ENCODE assay signal across 18 cellular contexts in genomic region chr1:31377361-31377863, GRCh38. TPM values are rescaled to one million over a fixed set of nuclear protein-coding genes. Genes with fewer than 3 reads are reported as not detected.
A peak's percentile ranks its signal among the peaks of the same experiment; 100 is the strongest.
DNase-seq lines count a peak whose midpoint lies in the region; FAIRE-seq and TF ChIP-seq lines count a peak whose summit lies in the region.
"Had no signal": no experiment of that assay in that cellular context is flagged by ENCODE, and none has a peak within 500 bp of the region (broad histone marks: within the 10 kb centered on the region; RNA-seq: fewer than 3 reads in every experiment).

No MANE protein-coding gene starts in this region.

- DNase-seq in RCC 7860 (ENCODE audit: low spot score) (peak; percentile 41), endodermal cell (peak; percentile 16), kidney tubule cell (ENCODE audit: low spot score) (peak; percentile 80), substantia nigra (lab: John Stamatoyannopoulos, UW) (no peak), NCI-H510A (lab: John Stamatoyannopoulos, UW) (no peak), NCI-H82 (lab: John Stamatoyannopoulos, UW) (no peak), SIG-M5 treated with dmso at 0.1 percent for 504 hours (lab: John Stamatoyannopoulos, UW; ENCODE audit: unreplicated experiment) (no peak)
- DNase-seq in stimulated activated CD4-positive, alpha-beta T cell treated with anti-CD3 and anti-CD28 coated beads, Interleukin-12 subunit alpha, Interleukin-12 subunit beta, amount 100 ng/mL, for 4 hours: no peak
- DNase-seq: DMS153, NCI-H1092 treated with DMSO at 0.1 percent for 48 hours, NCI-H187, NCI-H748 treated with DMSO at 0.1 percent for 48 hours, Right ventricle myocardium superior had no signal

- TF ChIP-seq CTCF in endodermal cell (conservative IDR thresholded peaks at IDR 0.05): no peak

- peaks cover 8% of the 10 kb centered on the region for H3K27me3 Mint-ChIP-seq in endodermal cell (ENCODE audit: insufficient read depth)

- no peaks in the 10 kb centered on the region for H3K9me3 ChIP-seq in endodermal cell (ENCODE audit: control insufficient read depth, low read length)
- H3K9me3 ChIP-seq: MG63 had no signal

- H3K27ac ChIP-seq in endodermal cell (ENCODE audit: low read depth, low read length): no peak overlapping the region
- peak overlapping the region; percentile 95 for H3K27ac ChIP-seq in substantia nigra (ENCODE audit: low read depth, low read length, poor library complexity, severe bottlenecking)
- H3K27ac ChIP-seq: KMS-11 had no signal

- H3K36me3 Mint-ChIP-seq in endodermal cell (ENCODE audit: low read depth): no peaks in the 10 kb centered on the region

- no peak overlapping the region for H3K4me3 Mint-ChIP-seq in endodermal cell
- H3K4me3 Mint-ChIP-seq: H9 had no signal

- no peaks in the 10 kb centered on the region for H3K36me3 ChIP-seq in endodermal cell (ENCODE audit: control insufficient read depth, insufficient read depth, low read length)
- H3K36me3 ChIP-seq: MG63 had no signal

- no peak overlapping the region for H3K27ac Mint-ChIP-seq in endodermal cell

- peaks cover 17% of the 10 kb centered on the region for H3K4me1 ChIP-seq in endodermal cell (ENCODE audit: control insufficient read depth, insufficient read depth, low read length)

- H3K4me1 Mint-ChIP-seq in endodermal cell: peaks cover 21% of the 10 kb centered on the region

- no peaks in the 10 kb centered on the region for H3K27me3 ChIP-seq in endodermal cell (ENCODE audit: control insufficient read depth, insufficient read depth, low read length, poor library complexity, severe bottlenecking)
- H3K27me3 ChIP-seq: MG63 had no signal

- WGBS in endodermal cell (ENCODE audit: insufficient coverage in 1 of 2, insufficient read length in 1 of 2), 2 experiments: 80 to 98% methylated on average over 1 to 3 of the region's 3 CpGs

- H3K9me3 Mint-ChIP-seq in endodermal cell: no peaks in the 10 kb centered on the region
- H3K9me3 Mint-ChIP-seq: H9 had no signal

- H3K4me3 ChIP-seq in endodermal cell (ENCODE audit: low read length): no peak overlapping the region
- H3K4me3 ChIP-seq: MG63 had no signal

- FAIRE-seq in RCC 7860 (lab: Jason Lieb, UNC): no peak
- FAIRE-seq: GM18507, HepG2 had no signal

- H3K9ac ChIP-seq in endodermal cell (ENCODE audit: extremely low read depth, low read length, poor library complexity, severe bottlenecking): no peak overlapping the region
- H3K9ac ChIP-seq: KMS-11 had no signal

RNA-seq across cellular contexts. Expression of gene FABP3, which starts 4.5 kb away (rescaled TPM):
- total RNA-seq in endodermal cell: 1 to 10 TPM; 3.0 to 3.4 TPM
- polyA plus RNA-seq in endodermal cell (2013, experiment 1 of 2): 15.8 TPM
- polyA plus RNA-seq in endodermal cell (2013, experiment 2 of 2): 12.7 TPM

RNA-seq across cellular contexts. Expression of gene SERINC2, which starts 35.6 kb away (rescaled TPM):
- total RNA-seq in endodermal cell: 10 to 100 TPM; 25.9 to 35.1 TPM
- polyA plus RNA-seq in endodermal cell (2013, experiment 1 of 2): 37.5 TPM
- polyA plus RNA-seq in endodermal cell (2013, experiment 2 of 2): 31.6 TPM

Comparison
In these comparisons a context has a peak if more than half of its experiments do, and no peak if none do; other contexts are left out.
1. DNase-seq: peak in RCC 7860 (single experiment), endodermal cell (single experiment) and kidney tubule cell (single experiment); none in substantia nigra (0 of 49), NCI-H510A (single experiment), NCI-H82 (single experiment), stimulated activated CD4-positive, alpha-beta T cell treated with anti-CD3 and anti-CD28 coated beads, Interleukin-12 subunit alpha, Interleukin-12 subunit beta, amount 100 ng/mL, for 4 hours (single experiment) and SIG-M5 treated with dmso at 0.1 percent for 504 hours (single experiment).